In genomic region chr9:132579427-132579798, GRCh38 we compare ENCODE assay signal across 1 cellular context.
TF ChIP-seq lines count a peak whose summit lies in the region.

No MANE protein-coding gene starts in this region.

TF ChIP-seq in WTC11, 78 proteins besides CTCF, POLR2A, EP300 and RAD21 (continued from another document):
- TF ChIP-seq, protein P1, sequence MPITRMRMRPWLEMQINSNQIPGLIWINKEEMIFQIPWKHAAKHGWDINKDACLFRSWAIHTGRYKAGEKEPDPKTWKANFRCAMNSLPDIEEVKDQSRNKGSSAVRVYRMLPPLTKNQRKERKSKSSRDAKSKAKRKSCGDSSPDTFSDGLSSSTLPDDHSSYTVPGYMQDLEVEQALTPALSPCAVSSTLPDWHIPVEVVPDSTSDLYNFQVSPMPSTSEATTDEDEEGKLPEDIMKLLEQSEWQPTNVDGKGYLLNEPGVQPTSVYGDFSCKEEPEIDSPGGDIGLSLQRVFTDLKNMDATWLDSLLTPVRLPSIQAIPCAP (CRISPR knock-in tag; IDR thresholded peaks at IDR 0.05), result no peak
- TF ChIP-seq, protein P2, sequence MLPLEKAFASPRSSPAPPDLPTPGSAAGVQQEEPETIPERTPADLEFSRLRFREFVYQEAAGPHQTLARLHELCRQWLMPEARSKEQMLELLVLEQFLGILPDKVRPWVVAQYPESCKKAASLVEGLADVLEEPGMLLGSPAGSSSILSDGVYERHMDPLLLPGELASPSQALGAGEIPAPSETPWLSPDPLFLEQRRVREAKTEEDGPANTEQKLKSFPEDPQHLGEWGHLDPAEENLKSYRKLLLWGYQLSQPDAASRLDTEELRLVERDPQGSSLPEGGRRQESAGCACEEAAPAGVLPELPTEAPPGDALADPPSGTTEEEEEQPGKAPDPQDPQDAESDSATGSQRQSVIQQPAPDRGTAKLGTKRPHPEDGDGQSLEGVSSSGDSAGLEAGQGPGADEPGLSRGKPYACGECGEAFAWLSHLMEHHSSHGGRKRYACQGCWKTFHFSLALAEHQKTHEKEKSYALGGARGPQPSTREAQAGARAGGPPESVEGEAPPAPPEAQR (CRISPR knock-in tag; IDR thresholded peaks at IDR 0.05), result no peak
- TF ChIP-seq FOXP1 (CRISPR knock-in tag; IDR thresholded peaks at IDR 0.05; ENCODE audit: borderline replicate concordance) (no peak), NR1H2 (CRISPR knock-in tag; IDR thresholded peaks at IDR 0.05) (no peak), ZMAT4 (CRISPR knock-in tag; IDR thresholded peaks at IDR 0.05) (no peak), TCF7 (CRISPR knock-in tag; IDR thresholded peaks at IDR 0.05; ENCODE audit: low read depth) (no peak), JAZF1 (CRISPR knock-in tag; IDR thresholded peaks at IDR 0.05) (no peak), SMAD3 (CRISPR knock-in tag; IDR thresholded peaks at IDR 0.05; ENCODE audit: borderline replicate concordance) (no peak), NFE2L1 (CRISPR knock-in tag; IDR thresholded peaks at IDR 0.05) (no peak), RELA (CRISPR knock-in tag; IDR thresholded peaks at IDR 0.05; ENCODE audit: borderline replicate concordance) (no peak), AR (CRISPR knock-in tag; IDR thresholded peaks at IDR 0.05) (no peak)
- TF ChIP-seq, protein P3, sequence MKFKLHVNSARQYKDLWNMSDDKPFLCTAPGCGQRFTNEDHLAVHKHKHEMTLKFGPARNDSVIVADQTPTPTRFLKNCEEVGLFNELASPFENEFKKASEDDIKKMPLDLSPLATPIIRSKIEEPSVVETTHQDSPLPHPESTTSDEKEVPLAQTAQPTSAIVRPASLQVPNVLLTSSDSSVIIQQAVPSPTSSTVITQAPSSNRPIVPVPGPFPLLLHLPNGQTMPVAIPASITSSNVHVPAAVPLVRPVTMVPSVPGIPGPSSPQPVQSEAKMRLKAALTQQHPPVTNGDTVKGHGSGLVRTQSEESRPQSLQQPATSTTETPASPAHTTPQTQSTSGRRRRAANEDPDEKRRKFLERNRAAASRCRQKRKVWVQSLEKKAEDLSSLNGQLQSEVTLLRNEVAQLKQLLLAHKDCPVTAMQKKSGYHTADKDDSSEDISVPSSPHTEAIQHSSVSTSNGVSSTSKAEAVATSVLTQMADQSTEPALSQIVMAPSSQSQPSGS (CRISPR knock-in tag; IDR thresholded peaks at IDR 0.05; ENCODE audit: borderline replicate concordance, low read depth), result no peak
